ENCODE assay signal across 13 cellular contexts in genomic region chr14:59952141-59952540, GRCh38. TPM values are rescaled to one million over a fixed set of nuclear protein-coding genes. Genes with fewer than 3 reads are reported as not detected.
DNase-seq lines count a peak whose midpoint lies in the region; TF ChIP-seq lines count a peak whose summit lies in the region.
"Not testable (repeated sequence)": the region's sequence is repeated elsewhere in the genome, so short reads cannot be mapped to it uniquely, and the experiment has no call there.
"Had no signal": no experiment of that assay in that cellular context is flagged by ENCODE, and none has a peak within 500 bp of the region (broad histone marks: within the 10 kb centered on the region; RNA-seq: fewer than 3 reads in every experiment).

No MANE protein-coding gene starts in this region.

- H3K23me2 ChIP-seq in H9 (ENCODE audit: insufficient read length, low read depth, low read length, poor library complexity, severe bottlenecking) = not testable (repeated sequence)

- WGBS in H9 (ENCODE audit: extremely low coverage, insufficient read length, low lambda C conversion rate) = no CpG with 5 or more reads among the region's 30 CpGs

- H3K18ac ChIP-seq in H9 (ENCODE audit: insufficient read length, low read depth, low read length) = not testable (repeated sequence)

- not testable (repeated sequence) for H3K27me3 Mint-ChIP-seq in Caco-2 (ENCODE audit: insufficient read depth, unreplicated experiment); H9 (ENCODE audit: low read depth); nephron progenitor cell (ENCODE audit: low read depth, poor library complexity)
- H3K27me3 Mint-ChIP-seq in chondrocyte (ENCODE audit: low read depth) (peaks cover 10% of the 10 kb centered on the region), osteocyte (ENCODE audit: unreplicated experiment) (peaks cover 26% of the 10 kb centered on the region)

- H3K27me3 ChIP-seq in Caco-2 (replicated peaks; ENCODE audit: control insufficient read depth, insufficient read depth, low read length); H9 (ENCODE audit: insufficient read depth, low read length); cardiac muscle cell; iPS-18a (ENCODE audit: control insufficient read depth, insufficient read depth, low read length): not testable (repeated sequence)

- H2AFZ ChIP-seq in H9 (ENCODE audit: low read length) = not testable (repeated sequence)

- H3K36me3 ChIP-seq in Caco-2 (ENCODE audit: control insufficient read depth, insufficient read depth, low read length); cardiac muscle cell; iPS-18a (ENCODE audit: control insufficient read depth, low read depth, low read length): not testable (repeated sequence)

- H4K5ac ChIP-seq in H9 (ENCODE audit: insufficient read length, low read depth, low read length) = not testable (repeated sequence)

- not testable (repeated sequence) for H3K4me1 Mint-ChIP-seq in Caco-2 (ENCODE audit: low read depth, unreplicated experiment); H9; chondrocyte (ENCODE audit: low read depth); nephron progenitor cell; osteocyte (ENCODE audit: unreplicated experiment)

- H3K79me1 ChIP-seq in H9 (ENCODE audit: insufficient read depth, low read depth, low read length, poor library complexity, severe bottlenecking) = not testable (repeated sequence)

- H2AK5ac ChIP-seq in H9 (ENCODE audit: insufficient read length, low read length) = not testable (repeated sequence)

- H3K9ac ChIP-seq in H9 (ENCODE audit: extremely low read depth, insufficient read length, low read length); iPS-18a (ENCODE audit: low read length): not testable (repeated sequence)

- not testable (repeated sequence) for H4K8ac ChIP-seq in H9 (replicated peaks; ENCODE audit: insufficient read length, low read depth, low read length)

- not testable (repeated sequence) for H3K27ac ChIP-seq in H9 (ENCODE audit: insufficient read length, low read depth, low read length); cardiac muscle cell; iPS-18a (ENCODE audit: low read length)

- intact Hi-C loops in Caco-2 (cut with micrococcal nuclease; ENCODE audit: unreplicated experiment) = not testable (repeated sequence)

- CTCF ChIA-PET in Caco-2 (lab: Charles Lee) = interaction anchor here (1.5 kb wide), 1 partner anchor 13 kb away, joined by 3 read pairs; no protein-coding TSS in a partner anchor

- H3K4me1 ChIP-seq in Caco-2; H9 (ENCODE audit: insufficient read depth, low read length); cardiac muscle cell (ENCODE audit: low read depth); iPS-18a (ENCODE audit: control insufficient read depth, low read depth, low read length): not testable (repeated sequence)

- H3K27ac Mint-ChIP-seq in Caco-2 (ENCODE audit: unreplicated experiment) = peak overlapping the region; percentile 87
- H3K27ac Mint-ChIP-seq in H9 = peak overlapping the region in 1 of 3 experiments; percentile 74; a peak in 2 of 7 replicates
- H3K27ac Mint-ChIP-seq in chondrocyte (ENCODE audit: unreplicated experiment); nephron progenitor cell; osteocyte (ENCODE audit: unreplicated experiment): not testable (repeated sequence)

- H2BK120ac ChIP-seq in H9 (ENCODE audit: low read depth, low read length, poor library complexity, severe bottlenecking) = not testable (repeated sequence)

- H3K9me3 ChIP-seq in Caco-2; H9 (ENCODE audit: control insufficient read depth, low read depth, low read length); cardiac muscle cell (ENCODE audit: low read depth); iPS-18a (ENCODE audit: control insufficient read depth, low read depth, low read length): not testable (repeated sequence)

- not testable (repeated sequence) for H2BK15ac ChIP-seq in H9 (ENCODE audit: low read depth, low read length)

- not testable (repeated sequence) for H3K23ac ChIP-seq in H9 (ENCODE audit: insufficient read length, low read depth, low read length)

- H2BK5ac ChIP-seq in H9 (ENCODE audit: insufficient read length, low read length) = not testable (repeated sequence)

- not testable (repeated sequence) for H4K20me1 ChIP-seq in H9 (ENCODE audit: control insufficient read depth, insufficient read depth, insufficient read length)

- not testable (repeated sequence) for H3K56ac ChIP-seq in H9 (ENCODE audit: insufficient read length, low read depth, low read length)

- H2BK20ac ChIP-seq in H9 (ENCODE audit: low read depth, low read length, poor library complexity, severe bottlenecking) = not testable (repeated sequence)

- H2BK12ac ChIP-seq in H9 (ENCODE audit: insufficient read length, low read depth, low read length) = not testable (repeated sequence)

- H3K9me3 Mint-ChIP-seq in Caco-2 (ENCODE audit: unreplicated experiment) (peaks cover 35% of the 10 kb centered on the region), H9 (peaks cover 25 to 45% of the 10 kb centered on the region in 2 experiments), chondrocyte (ENCODE audit: low read depth) (peaks cover 43% of the 10 kb centered on the region), nephron progenitor cell (peaks cover 58% of the 10 kb centered on the region), osteocyte (ENCODE audit: unreplicated experiment) (peaks cover 25% of the 10 kb centered on the region)

- H3K4ac ChIP-seq in H9 (ENCODE audit: low read depth, low read length) = not testable (repeated sequence)

- not testable (repeated sequence) for TF ChIP-seq CTCF in Caco-2 (IDR thresholded peaks at IDR 0.05; ENCODE audit: insufficient read depth in 1 of 2, low read depth in 1 of 2, low read length in 1 of 2, severe bottlenecking in 1 of 2, unreplicated experiment in 1 of 2); H9 (conservative IDR thresholded peaks at IDR 0.05); chondrocyte (IDR thresholded peaks at IDR 0.05); cardiac muscle cell (IDR thresholded peaks at IDR 0.05; ENCODE audit: low read depth, low read length); nephron progenitor cell (IDR thresholded peaks at IDR 0.05); osteocyte (IDR thresholded peaks at IDR 0.05)

- H3K4me3 Mint-ChIP-seq in Caco-2 (ENCODE audit: unreplicated experiment) (peak overlapping the region; percentile 80), H9 (peak overlapping the region; percentile 70 to 83), chondrocyte (ENCODE audit: unreplicated experiment) (peak overlapping the region; percentile 57), nephron progenitor cell (peak overlapping the region; percentile 82), osteocyte (ENCODE audit: unreplicated experiment) (peak overlapping the region; percentile 67)

- H3K79me2 ChIP-seq in H9 (ENCODE audit: insufficient read depth, low read length) = not testable (repeated sequence)

- H3K14ac ChIP-seq in H9 (ENCODE audit: insufficient read depth, low read length) = not testable (repeated sequence)

- POLR2A ChIA-PET in Caco-2 (lab: Charles Lee) = not testable (repeated sequence)

- H4K91ac ChIP-seq in H9 (ENCODE audit: insufficient read length, low read depth, low read length) = not testable (repeated sequence)

- not testable (repeated sequence) for H3T11ph ChIP-seq in H9 (ENCODE audit: low read length)

- H3K36me3 Mint-ChIP-seq in Caco-2 (ENCODE audit: insufficient read depth, unreplicated experiment); osteocyte (ENCODE audit: unreplicated experiment): not testable (repeated sequence)
- H3K36me3 Mint-ChIP-seq in H9 (ENCODE audit: insufficient read depth in 1 of 3, low read depth in 3 of 3) (peaks cover 10 to 44% (median 33%) of the 10 kb centered on the region in 3 experiments), chondrocyte (ENCODE audit: low read depth) (peaks cover 14% of the 10 kb centered on the region), nephron progenitor cell (ENCODE audit: low read depth) (peaks cover 49% of the 10 kb centered on the region)

- BruUV-seq in Caco-2 (replicated peaks; lab: Mats Ljungman, UMichigan) = TSS peak; percentile 57

- DNase-seq in Caco-2 (peak; percentile 19 to 46), NCI-H748 (lab: John Stamatoyannopoulos, UW; ENCODE audit: unreplicated experiment) (peak; percentile 26)
- not testable (repeated sequence) for DNase-seq in H9; chondrocyte (ENCODE audit: low spot score); cardiac muscle cell (ENCODE audit: low read depth in 1 of 2, low spot score in 1 of 2); nephron progenitor cell; osteocyte (ENCODE audit: extremely low spot score, unreplicated experiment)

- H3K4me2 ChIP-seq in H9 (ENCODE audit: insufficient read depth, insufficient read length, low read length) = not testable (repeated sequence)

- peak overlapping the region; percentile 28 for H3K4me3 ChIP-seq in Caco-2 (ENCODE audit: low read depth, low read length)
- H3K4me3 ChIP-seq in cardiac muscle cell = peak overlapping the region; percentile 16
- H3K4me3 ChIP-seq in iPS-18a (ENCODE audit: low read length) = peak overlapping the region; percentile 33

RNA-seq across cellular contexts. Expression of gene LRRC9, which starts 32.2 kb away (rescaled TPM):
- 1.2 and 1.3 TPM in 2 replicates for total RNA-seq in Caco-2 (2022)
- 0.39 and 0.77 TPM in 2 replicates for total RNA-seq in H9 (2021)
- total RNA-seq in chondrocyte = not detected in 3 replicates
- 0.24 and 2.6 TPM in 2 replicates for total RNA-seq in cardiac muscle cell
- polyA plus RNA-seq in cardiac muscle cell = 0.80 and 1.2 TPM in 2 replicates
- total RNA-seq in osteocyte = not detected in 2 replicates
- total RNA-seq: A673; CD8-positive, alpha-beta T cell; HT-29 had no signal
- polyA plus RNA-seq: BJ, CD14-positive monocyte had no signal
